In the genomic region with DNA sequence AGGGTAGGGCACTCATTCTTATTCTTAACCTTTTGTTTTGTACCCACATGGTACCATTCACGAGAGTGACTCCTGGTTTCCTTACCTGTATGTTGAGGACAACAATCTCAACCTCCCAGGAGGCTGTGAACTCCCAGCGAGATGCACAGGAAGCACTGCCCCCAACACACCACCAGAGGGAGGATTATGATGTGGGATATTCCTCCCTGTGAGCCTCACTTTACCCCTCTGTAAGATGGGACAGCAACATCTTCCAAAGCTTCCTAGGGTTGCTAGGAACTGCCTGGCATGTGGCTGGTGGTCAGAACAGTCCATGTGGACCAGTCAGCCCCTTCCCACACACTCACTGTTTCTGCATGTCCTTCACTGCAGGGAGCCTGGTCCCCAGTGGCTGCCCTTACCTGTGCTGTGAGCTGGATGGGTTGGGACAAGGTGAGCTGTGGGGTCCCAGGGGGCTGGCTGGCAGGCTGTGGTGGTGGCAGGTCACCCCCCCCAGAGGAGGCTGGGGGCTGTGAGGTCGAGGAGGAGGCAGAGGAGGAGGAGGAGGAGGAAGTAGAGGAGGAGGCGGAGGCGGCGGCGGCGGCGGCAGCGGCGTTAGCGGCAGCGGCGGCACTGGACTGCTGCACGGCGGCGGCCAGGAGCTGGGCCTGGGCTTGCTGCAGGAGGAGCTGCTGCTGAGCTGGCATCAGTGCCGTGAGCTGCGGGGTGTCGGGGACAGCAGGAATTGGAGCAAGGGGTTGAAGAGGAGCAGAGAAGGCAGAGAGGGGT, we compare ENCODE assay signal across 1 cellular context.
TF ChIP-seq lines count a peak whose summit lies in the region.

No MANE protein-coding gene starts in this region.

TF ChIP-seq in K562, 482 proteins besides CTCF, POLR2A, EP300 and RAD21:
- no peak for TF ChIP-seq SIN3A (IDR thresholded peaks at IDR 0.05; ENCODE audit: borderline replicate concordance in 2 of 2, control insufficient read depth in 1 of 2, low read depth in 2 of 2, low read length in 2 of 2)
- TF ChIP-seq, protein P1, sequence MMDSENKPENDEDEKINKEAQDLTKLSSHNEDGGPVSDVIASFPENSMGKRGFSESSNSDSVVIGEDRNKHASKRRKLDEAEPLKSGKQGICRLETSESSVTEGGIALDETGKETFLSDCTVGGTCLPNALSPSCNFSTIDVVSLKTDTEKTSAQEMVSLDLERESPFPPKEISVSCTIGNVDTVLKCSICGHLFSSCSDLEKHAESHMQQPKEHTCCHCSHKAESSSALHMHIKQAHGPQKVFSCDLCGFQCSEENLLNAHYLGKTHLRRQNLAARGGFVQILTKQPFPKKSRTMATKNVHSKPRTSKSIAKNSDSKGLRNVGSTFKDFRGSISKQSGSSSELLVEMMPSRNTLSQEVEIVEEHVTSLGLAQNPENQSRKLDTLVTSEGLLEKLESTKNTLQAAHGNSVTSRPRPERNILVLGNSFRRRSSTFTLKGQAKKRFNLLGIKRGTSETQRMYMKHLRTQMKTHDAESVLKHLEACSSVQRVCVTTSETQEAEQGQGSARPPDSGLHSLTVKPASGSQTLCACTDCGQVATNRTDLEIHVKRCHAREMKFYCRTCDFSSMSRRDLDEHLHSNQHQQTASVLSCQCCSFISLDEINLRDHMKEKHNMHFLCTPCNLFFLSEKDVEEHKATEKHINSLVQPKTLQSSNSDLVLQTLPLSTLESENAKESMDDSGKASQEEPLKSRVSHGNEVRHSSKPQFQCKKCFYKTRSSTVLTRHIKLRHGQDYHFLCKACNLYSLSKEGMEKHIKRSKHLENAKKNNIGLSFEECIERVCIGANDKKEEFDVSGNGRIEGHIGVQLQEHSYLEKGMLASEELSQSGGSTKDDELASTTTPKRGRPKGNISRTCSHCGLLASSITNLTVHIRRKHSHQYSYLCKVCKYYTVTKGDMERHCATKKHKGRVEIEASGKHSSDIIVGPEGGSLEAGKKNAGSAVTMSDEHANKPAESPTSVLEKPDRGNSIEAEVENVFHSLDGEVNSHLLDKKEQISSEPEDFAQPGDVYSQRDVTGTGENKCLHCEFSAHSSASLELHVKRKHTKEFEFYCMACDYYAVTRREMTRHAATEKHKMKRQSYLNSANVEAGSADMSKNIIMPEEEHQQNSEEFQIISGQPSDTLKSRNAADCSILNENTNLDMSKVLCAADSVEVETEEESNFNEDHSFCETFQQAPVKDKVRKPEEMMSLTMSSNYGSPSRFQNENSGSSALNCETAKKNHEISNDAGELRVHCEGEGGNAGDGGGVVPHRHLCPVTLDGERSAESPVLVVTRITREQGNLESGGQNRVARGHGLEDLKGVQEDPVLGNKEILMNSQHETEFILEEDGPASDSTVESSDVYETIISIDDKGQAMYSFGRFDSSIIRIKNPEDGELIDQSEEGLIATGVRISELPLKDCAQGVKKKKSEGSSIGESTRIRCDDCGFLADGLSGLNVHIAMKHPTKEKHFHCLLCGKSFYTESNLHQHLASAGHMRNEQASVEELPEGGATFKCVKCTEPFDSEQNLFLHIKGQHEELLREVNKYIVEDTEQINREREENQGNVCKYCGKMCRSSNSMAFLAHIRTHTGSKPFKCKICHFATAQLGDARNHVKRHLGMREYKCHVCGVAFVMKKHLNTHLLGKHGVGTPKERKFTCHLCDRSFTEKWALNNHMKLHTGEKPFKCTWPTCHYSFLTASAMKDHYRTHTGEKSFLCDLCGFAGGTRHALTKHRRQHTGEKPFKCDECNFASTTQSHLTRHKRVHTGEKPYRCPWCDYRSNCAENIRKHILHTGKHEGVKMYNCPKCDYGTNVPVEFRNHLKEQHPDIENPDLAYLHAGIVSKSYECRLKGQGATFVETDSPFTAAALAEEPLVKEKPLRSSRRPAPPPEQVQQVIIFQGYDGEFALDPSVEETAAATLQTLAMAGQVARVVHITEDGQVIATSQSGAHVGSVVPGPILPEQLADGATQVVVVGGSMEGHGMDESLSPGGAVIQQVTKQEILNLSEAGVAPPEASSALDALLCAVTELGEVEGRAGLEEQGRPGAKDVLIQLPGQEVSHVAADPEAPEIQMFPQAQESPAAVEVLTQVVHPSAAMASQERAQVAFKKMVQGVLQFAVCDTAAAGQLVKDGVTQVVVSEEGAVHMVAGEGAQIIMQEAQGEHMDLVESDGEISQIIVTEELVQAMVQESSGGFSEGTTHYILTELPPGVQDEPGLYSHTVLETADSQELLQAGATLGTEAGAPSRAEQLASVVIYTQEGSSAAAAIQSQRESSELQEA (IDR thresholded peaks at IDR 0.05; ENCODE audit: low read depth): no peak
- TF ChIP-seq TAF1 (IDR thresholded peaks at IDR 0.05; ENCODE audit: control insufficient read depth, extremely low read depth, insufficient read depth, low read length, severe bottlenecking): no peak
- TF ChIP-seq SMARCA5 (IDR thresholded peaks at IDR 0.05): 0 out of 2 replicates have a peak, but pooled peaks have one; percentile 52
- TF ChIP-seq ZNF830 (CRISPR knock-in tag; IDR thresholded peaks at IDR 0.05): no peak
- no peak for TF ChIP-seq SP2 (IDR thresholded peaks at IDR 0.05; ENCODE audit: extremely low read depth, low read depth, low read length, poor library complexity, severe bottlenecking)
- peak in 1 of 2 experiments; percentile 23; a peak in 1 of 3 replicates for TF ChIP-seq CBX3 (IDR thresholded peaks at IDR 0.05; ENCODE audit: borderline replicate concordance in 1 of 2, low read length in 2 of 2)
- no peak for TF ChIP-seq RBM22 (IDR thresholded peaks at IDR 0.05; ENCODE audit: low read depth, low read length, poor library complexity, severe bottlenecking)
- no peak for TF ChIP-seq HLTF (IDR thresholded peaks at IDR 0.05)
- no peak for TF ChIP-seq THRAP3 (IDR thresholded peaks at IDR 0.05; ENCODE audit: borderline replicate concordance)
- TF ChIP-seq TAF15 (IDR thresholded peaks at IDR 0.05; ENCODE audit: low read depth, low read length): no peak
- no peak for TF ChIP-seq ZNF282 (CRISPR knock-in tag; IDR thresholded peaks at IDR 0.05)
- TF ChIP-seq, protein P2, sequence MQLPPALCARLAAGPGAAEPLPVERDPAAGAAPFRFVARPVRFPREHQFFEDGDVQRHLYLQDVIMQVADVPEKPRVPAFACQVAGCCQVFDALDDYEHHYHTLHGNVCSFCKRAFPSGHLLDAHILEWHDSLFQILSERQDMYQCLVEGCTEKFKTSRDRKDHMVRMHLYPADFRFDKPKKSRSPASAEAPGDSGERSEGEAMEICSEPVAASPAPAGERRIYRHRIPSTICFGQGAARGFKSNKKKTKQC (CRISPR knock-in tag; IDR thresholded peaks at IDR 0.05): no peak
- no peak for TF ChIP-seq ZNF695 (CRISPR knock-in tag; IDR thresholded peaks at IDR 0.05)
- peak; percentile 74 for TF ChIP-seq BCOR (IDR thresholded peaks at IDR 0.05)
- no peak for TF ChIP-seq SP1 (CRISPR knock-in tag; IDR thresholded peaks at IDR 0.05)
- TF ChIP-seq, protein P3, sequence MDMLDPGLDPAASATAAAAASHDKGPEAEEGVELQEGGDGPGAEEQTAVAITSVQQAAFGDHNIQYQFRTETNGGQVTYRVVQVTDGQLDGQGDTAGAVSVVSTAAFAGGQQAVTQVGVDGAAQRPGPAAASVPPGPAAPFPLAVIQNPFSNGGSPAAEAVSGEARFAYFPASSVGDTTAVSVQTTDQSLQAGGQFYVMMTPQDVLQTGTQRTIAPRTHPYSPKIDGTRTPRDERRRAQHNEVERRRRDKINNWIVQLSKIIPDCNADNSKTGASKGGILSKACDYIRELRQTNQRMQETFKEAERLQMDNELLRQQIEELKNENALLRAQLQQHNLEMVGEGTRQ (CRISPR knock-in tag; IDR thresholded peaks at IDR 0.05): no peak
- peak; percentile 55 for TF ChIP-seq RBM25 (IDR thresholded peaks at IDR 0.05; ENCODE audit: low read depth, low read length, severe bottlenecking)
- no peak for TF ChIP-seq ZNF561 (CRISPR knock-in tag; conservative IDR thresholded peaks at IDR 0.05)
- no peak for TF ChIP-seq TBP (optimal IDR thresholded peaks at IDR 0.05; ENCODE audit: low read depth, low read length)
- TF ChIP-seq HNRNPLL (IDR thresholded peaks at IDR 0.05; ENCODE audit: low read depth, low read length, poor library complexity, severe bottlenecking): no peak
- no peak for TF ChIP-seq CBX5 (IDR thresholded peaks at IDR 0.05; ENCODE audit: borderline replicate concordance, low read depth)
- TF ChIP-seq CCAR2 (IDR thresholded peaks at IDR 0.05; ENCODE audit: low read depth, low read length): no peak
- TF ChIP-seq FOSL1 (tag; conservative IDR thresholded peaks at IDR 0.05): no peak
- TF ChIP-seq ARID2 (IDR thresholded peaks at IDR 0.05): no peak
- no peak for TF ChIP-seq YY1 (IDR thresholded peaks at IDR 0.05; ENCODE audit: borderline replicate concordance in 1 of 3, control insufficient read depth in 1 of 3, extremely low read depth in 1 of 3, insufficient read depth in 3 of 3, insufficient read length in 1 of 3, insufficient replicate concordance in 2 of 3, low read depth in 1 of 3, low read length in 2 of 3)
- TF ChIP-seq GABPB1 (CRISPR knock-in tag; IDR thresholded peaks at IDR 0.05): no peak
- TF ChIP-seq IFI16 (CRISPR knock-in tag; IDR thresholded peaks at IDR 0.05): no peak
- no peak for TF ChIP-seq ZSCAN29 (IDR thresholded peaks at IDR 0.05)
- TF ChIP-seq, protein P4, sequence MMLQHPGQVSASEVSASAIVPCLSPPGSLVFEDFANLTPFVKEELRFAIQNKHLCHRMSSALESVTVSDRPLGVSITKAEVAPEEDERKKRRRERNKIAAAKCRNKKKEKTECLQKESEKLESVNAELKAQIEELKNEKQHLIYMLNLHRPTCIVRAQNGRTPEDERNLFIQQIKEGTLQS (IDR thresholded peaks at IDR 0.05): no peak
- TF ChIP-seq, protein P4 (CRISPR knock-in tag; conservative IDR thresholded peaks at IDR 0.05): no peak
